ENCODE assay signal across 34 cellular contexts in genomic region chr7:23913016-23913415, GRCh38.
"Had no signal": no experiment of that assay in that cellular context is flagged by ENCODE, and none has a peak within 500 bp of the region (broad histone marks: within the 10 kb centered on the region; RNA-seq: fewer than 3 reads in every experiment).

No MANE protein-coding gene starts in this region.

- H3K27me3 ChIP-seq: MG63 had no signal

- H3K4me3 ChIP-seq: MG63 had no signal

- H3K36me3 ChIP-seq: MG63 had no signal

- DNase-seq: Karpas-422, Kasumi-1, MG63, MM.1S, MV-4-11, NCI-H1048, NCI-H1092, NCI-H1092 treated with DMSO at 0.1 percent for 48 hours, NCI-H1105, NCI-H1105 treated with DMSO at 0.1 percent for 48 hours, NCI-H1417, NCI-H1417 treated with DMSO at 0.1 percent for 48 hours, NCI-H1436, NCI-H1436 treated with DMSO at 0.1 percent for 48 hours, NCI-H146, NCI-H1694, NCI-H1694 treated with DMSO at 0.1 percent for 48 hours, NCI-H187, NCI-H187 treated with DMSO at 0.1 percent for 48 hours, NCI-H1930, NCI-H2029, NCI-H2029 treated with DMSO at 0.1 percent for 48 hours, NCI-H2081, NCI-H2081 treated with DMSO at 0.1 percent for 48 hours, NCI-H2107, NCI-H2171, NCI-H2171 treated with DMSO at 0.1 percent for 48 hours, NCI-H2227 treated with DMSO at 0.1 percent for 48 hours, NCI-H226, NCI-H345, NCI-H446, NCI-H446 treated with DMSO at 0.1 percent for 48 hours, NCI-H510A, NCI-H510A treated with DMSO at 0.1 percent for 48 hours had no signal

- H3K9me3 ChIP-seq: MG63 had no signal
